Comparison of ENCODE assay signal across 9 cellular contexts in genomic region chr1:75135829-75136142, GRCh38. TPM values are rescaled to one million over a fixed set of nuclear protein-coding genes. Genes with fewer than 3 reads are reported as not detected.
DNase-seq lines count a peak whose midpoint lies in the region; ATAC-seq, FAIRE-seq and TF ChIP-seq lines count a peak whose summit lies in the region.
"Had no signal": no experiment of that assay in that cellular context is flagged by ENCODE, and none has a peak within 500 bp of the region (broad histone marks: within the 10 kb centered on the region; RNA-seq: fewer than 3 reads in every experiment).

No MANE protein-coding gene starts in this region.

- DNase-seq in breast epithelium (ENCODE audit: low spot score in 2 of 2) (no peak), MCF 10A (ENCODE audit: unreplicated experiment) (no peak), thoracic aorta (ENCODE audit: low spot score) (no peak), LoVo (ENCODE audit: low spot score) (no peak), mucosa of descending colon (no peak), pancreas (no peak)

- TF ChIP-seq CTCF in breast epithelium (IDR thresholded peaks at IDR 0.05) (no peak), MCF 10A (IDR thresholded peaks at IDR 0.05; ENCODE audit: unreplicated experiment) (no peak), thoracic aorta (IDR thresholded peaks at IDR 0.05) (no peak), mucosa of descending colon (IDR thresholded peaks at IDR 0.05) (no peak), pancreas (IDR thresholded peaks at IDR 0.05) (no peak)

- POLR2A ChIA-PET in MCF 10A (lab: Yijun Ruan, JAX): no interaction called here

- H3K4me1 ChIP-seq in breast epithelium (no peaks in the 10 kb centered on the region), thoracic aorta (ENCODE audit: control insufficient read depth in 1 of 2, low read depth in 2 of 2) (peaks cover 0 to 29% of the 10 kb centered on the region in 2 donors), mucosa of descending colon (ENCODE audit: low read depth) (peaks cover 13% of the 10 kb centered on the region), pancreas (peaks cover 0 to 12% (median 6%) of the 10 kb centered on the region in 3 donors)

- H3K36me3 ChIP-seq in breast epithelium (no peaks in the 10 kb centered on the region), thoracic aorta (no peaks in the 10 kb centered on the region), mucosa of descending colon (ENCODE audit: low read depth) (no peaks in the 10 kb centered on the region), pancreas (no peaks in the 10 kb centered on the region)

- no peaks in the 10 kb centered on the region for H3K36me3 Mint-ChIP-seq in MCF 10A (ENCODE audit: insufficient read depth, unreplicated experiment)
- no peaks in the 10 kb centered on the region for H3K36me3 Mint-ChIP-seq in activated T-helper 17 cell treated with anti-CD3 and anti-CD28 coated beads, Interleukin-2, amount 50 U/mL, for 72 hours (ENCODE audit: low read depth)

- no peaks in the 10 kb centered on the region for H3K9me3 ChIP-seq in breast epithelium
- no peaks in the 10 kb centered on the region for H3K9me3 ChIP-seq in thoracic aorta
- no peaks in the 10 kb centered on the region for H3K9me3 ChIP-seq in mucosa of descending colon
- no peaks in the 10 kb centered on the region for H3K9me3 ChIP-seq in pancreas

- BruUV-seq in MCF 10A (replicated peaks; lab: Mats Ljungman, UMichigan): no TSS peak

- H3K4me3 ChIP-seq in breast epithelium: peak overlapping the region in 2 of 3 donors; percentile 12 to 41
- peak overlapping the region; percentile 63 for H3K4me3 ChIP-seq in thoracic aorta
- no peak overlapping the region for H3K4me3 ChIP-seq in mucosa of descending colon
- H3K4me3 ChIP-seq in pancreas: peak overlapping the region in 1 of 4 donors; percentile 38

- H3K9me3 Mint-ChIP-seq in MCF 10A (ENCODE audit: unreplicated experiment): peaks cover 17% of the 10 kb centered on the region
- peaks cover 8% of the 10 kb centered on the region for H3K9me3 Mint-ChIP-seq in activated T-helper 17 cell treated with anti-CD3 and anti-CD28 coated beads, Interleukin-2, amount 50 U/mL, for 72 hours

- peak; percentile 13 for FAIRE-seq in islet of Langerhans (lab: Jason Lieb, UNC)
- no peak for FAIRE-seq in pancreas (lab: Jason Lieb, UNC)

- peaks cover 0 to 95% of the 10 kb centered on the region in 2 donors for H3K27me3 ChIP-seq in breast epithelium
- peaks cover 17% of the 10 kb centered on the region for H3K27me3 ChIP-seq in thoracic aorta (replicated peaks; ENCODE audit: insufficient read depth)
- H3K27me3 ChIP-seq in pancreas: peaks cover 0 to 80% (median 20%) of the 10 kb centered on the region in 4 donors

- H3K4me1 Mint-ChIP-seq in MCF 10A (ENCODE audit: insufficient read depth, unreplicated experiment): no peaks in the 10 kb centered on the region
- no peaks in the 10 kb centered on the region for H3K4me1 Mint-ChIP-seq in activated T-helper 17 cell treated with anti-CD3 and anti-CD28 coated beads, Interleukin-2, amount 50 U/mL, for 72 hours

- no peaks in the 10 kb centered on the region for H3K27me3 Mint-ChIP-seq in MCF 10A (ENCODE audit: insufficient read depth, unreplicated experiment)
- H3K27me3 Mint-ChIP-seq in activated T-helper 17 cell treated with anti-CD3 and anti-CD28 coated beads, Interleukin-2, amount 50 U/mL, for 72 hours: peaks cover 64% of the 10 kb centered on the region

- CTCF ChIA-PET in MCF 10A (lab: Yijun Ruan, JAX): interaction anchor here (0.6 kb wide), 1 partner anchor 446 kb away, joined by 3 read pairs; no protein-coding TSS in a partner anchor

- WGBS in pancreas, 2 donors: 11 to 14% methylated on average over 8 of the region's 8 CpGs

- H3K27ac ChIP-seq in breast epithelium: no peak overlapping the region
- H3K27ac ChIP-seq in thoracic aorta: no peak overlapping the region
- no peak overlapping the region for H3K27ac ChIP-seq in pancreas
- H3K27ac ChIP-seq: C4-2B had no signal

- TF ChIP-seq POLR2A in breast epithelium (IDR thresholded peaks at IDR 0.05): no peak

- H3K27ac Mint-ChIP-seq in MCF 10A (ENCODE audit: low read depth, unreplicated experiment): no peak overlapping the region
- no peak overlapping the region for H3K27ac Mint-ChIP-seq in activated T-helper 17 cell treated with anti-CD3 and anti-CD28 coated beads, Interleukin-2, amount 50 U/mL, for 72 hours

- ATAC-seq in activated T-helper 17 cell treated with anti-CD3 and anti-CD28 coated beads, Interleukin-2, amount 50 U/mL, for 72 hours (replicated peaks): no peak
- ATAC-seq in thoracic aorta (ENCODE audit: insufficient number of reproducible peaks, low FRiP score, low read depth): no peak
- no peak for ATAC-seq in mucosa of descending colon
- no peak for ATAC-seq in pancreas

- intact Hi-C loops in breast epithelium (cut with DNase I; ENCODE audit: low total_unique reads): no loop called here
- intact Hi-C loops in MCF 10A (cut with micrococcal nuclease): no loop called here
- intact Hi-C loops in mucosa of descending colon (cut with DNase I, micrococcal nuclease): no loop called here
- intact Hi-C loops in pancreas (cut with DNase I): no loop called here

- no peak overlapping the region for H3K4me3 Mint-ChIP-seq in MCF 10A (ENCODE audit: unreplicated experiment)
- peak overlapping the region; percentile 53 for H3K4me3 Mint-ChIP-seq in activated T-helper 17 cell treated with anti-CD3 and anti-CD28 coated beads, Interleukin-2, amount 50 U/mL, for 72 hours

RNA-seq across cellular contexts. Expression of gene LHX8, which starts 1.6 kb away (rescaled TPM):
- not detected for total RNA-seq in breast epithelium
- not detected in 2 replicates for total RNA-seq in MCF 10A (2022)
- total RNA-seq in activated T-helper 17 cell treated with anti-CD3 and anti-CD28 coated beads, Interleukin-2, amount 50 U/mL, for 72 hours: not detected
- total RNA-seq in thoracic aorta: not detected
- total RNA-seq in mucosa of descending colon: not detected
- not detected for total RNA-seq in pancreas
- not detected for polyA plus RNA-seq in pancreas
